ENCODE assay signal across 16 cellular contexts in genomic region chr6:56399672-56400263, GRCh38.
DNase-seq lines count a peak whose midpoint lies in the region; ATAC-seq, FAIRE-seq and TF ChIP-seq lines count a peak whose summit lies in the region.
"Had no signal": no experiment of that assay in that cellular context is flagged by ENCODE, and none has a peak within 500 bp of the region (broad histone marks: within the 10 kb centered on the region; RNA-seq: fewer than 3 reads in every experiment).

No MANE protein-coding gene starts in this region.

- H3K9me3 ChIP-seq in kidney (ENCODE audit: control insufficient read depth in 1 of 2, low read length in 2 of 2) (no peaks in the 10 kb centered on the region), uterus (no peaks in the 10 kb centered on the region)
- H3K9me3 ChIP-seq: esophagus squamous epithelium had no signal

- no peak for TF ChIP-seq POLR2A in uterus (IDR thresholded peaks at IDR 0.05)

- no peak overlapping the region for H3K4me3 Mint-ChIP-seq in natural killer cell treated with Interleukin-12 subunit alpha and Interleukin-12 subunit beta and Interleukin-15 and Interleukin-18, amount 100 ng/mL, for 72 hours
- H3K4me3 Mint-ChIP-seq: CD4-positive, alpha-beta T cell had no signal

- H3K9me3 Mint-ChIP-seq in natural killer cell treated with Interleukin-12 subunit alpha and Interleukin-12 subunit beta and Interleukin-15 and Interleukin-18, amount 100 ng/mL, for 72 hours: peaks cover 3% of the 10 kb centered on the region

- ATAC-seq in GM21717 (IDR thresholded peaks at IDR 0.05; ENCODE audit: unreplicated experiment): no peak
- ATAC-seq in natural killer cell treated with Interleukin-12 subunit alpha and Interleukin-12 subunit beta and Interleukin-15 and Interleukin-18, amount 100 ng/mL, for 72 hours: no peak

- H3K4me3 ChIP-seq in kidney (ENCODE audit: low read length in 2 of 2) (peak overlapping the region; percentile 28 to 37), uterus (no peak overlapping the region)
- H3K4me3 ChIP-seq: coronary artery, esophagus squamous epithelium had no signal

- H3K27me3 Mint-ChIP-seq in natural killer cell treated with Interleukin-12 subunit alpha and Interleukin-12 subunit beta and Interleukin-15 and Interleukin-18, amount 100 ng/mL, for 72 hours: no peaks in the 10 kb centered on the region
- H3K27me3 Mint-ChIP-seq: CD4-positive, alpha-beta T cell had no signal

- intact Hi-C loops in kidney (cut with DNase I): no loop called here
- intact Hi-C loops in uterus (cut with DNase I; ENCODE audit: low total_unique reads): no loop called here

- H3K36me3 ChIP-seq in kidney (ENCODE audit: control insufficient read depth in 1 of 2, insufficient read depth in 2 of 2, low read length in 2 of 2): no peaks in the 10 kb centered on the region
- no peaks in the 10 kb centered on the region for H3K36me3 ChIP-seq in uterus
- H3K36me3 ChIP-seq: esophagus squamous epithelium had no signal

- H3K4me1 Mint-ChIP-seq in natural killer cell treated with Interleukin-12 subunit alpha and Interleukin-12 subunit beta and Interleukin-15 and Interleukin-18, amount 100 ng/mL, for 72 hours (ENCODE audit: low read depth in 2 of 2): no peaks in the 10 kb centered on the region

- no peak overlapping the region for H3K27ac Mint-ChIP-seq in natural killer cell treated with Interleukin-12 subunit alpha and Interleukin-12 subunit beta and Interleukin-15 and Interleukin-18, amount 100 ng/mL, for 72 hours
- H3K27ac Mint-ChIP-seq: CD4-positive, alpha-beta T cell had no signal

- H3K9ac ChIP-seq in kidney (ENCODE audit: low read length in 2 of 2): no peak overlapping the region

- DNase-seq in NCI-H1092 (lab: John Stamatoyannopoulos, UW) (peak; percentile 9), NCI-H526 treated with DMSO at 0.1 percent for 48 hours (lab: John Stamatoyannopoulos, UW) (peak; percentile 76), kidney (no peak), uterus (no peak), activated T-cell treated with anti-CD3 and anti-CD28 coated beads for 4 hours (no peak)
- no peak for DNase-seq in activated CD8-positive, alpha-beta memory T cell treated with anti-CD3 and anti-CD28 coated beads for 24 hours
- no peak for DNase-seq in natural killer cell treated with Interleukin-12 subunit alpha and Interleukin-12 subunit beta and Interleukin-15 and Interleukin-18, amount 100 ng/mL, for 72 hours (ENCODE audit: low spot score)
- DNase-seq: activated CD4-positive, alpha-beta T cell treated with anti-CD3 and anti-CD28 coated beads for 4 hours; amygdala; CD4-positive, alpha-beta T cell; esophagus squamous epithelium; GOT3; KBM-7; T-helper 2 cell had no signal

- H3K4me1 ChIP-seq in kidney (ENCODE audit: control insufficient read depth in 1 of 2, insufficient read depth in 1 of 2, low read depth in 1 of 2, low read length in 2 of 2) (peaks cover 0 to 10% of the 10 kb centered on the region in 2 donors), uterus (peaks cover 8 to 15% of the 10 kb centered on the region in 2 donors)
- H3K4me1 ChIP-seq: esophagus squamous epithelium had no signal

- H3K27ac ChIP-seq in kidney (ENCODE audit: low read depth in 2 of 2, low read length in 2 of 2): peak overlapping the region; percentile 68 to 80
- peak overlapping the region; percentile 13 to 30 for H3K27ac ChIP-seq in uterus
- H3K27ac ChIP-seq: coronary artery, esophagus squamous epithelium had no signal

- FAIRE-seq in kidney (lab: Jason Lieb, UNC): peak; percentile 86

- no peaks in the 10 kb centered on the region for H3K36me3 Mint-ChIP-seq in natural killer cell treated with Interleukin-12 subunit alpha and Interleukin-12 subunit beta and Interleukin-15 and Interleukin-18, amount 100 ng/mL, for 72 hours

- TF ChIP-seq CTCF in kidney (IDR thresholded peaks at IDR 0.05; ENCODE audit: borderline replicate concordance, extremely low read depth, insufficient read depth) (no peak), uterus (IDR thresholded peaks at IDR 0.05) (no peak)

- H3K27me3 ChIP-seq in uterus: no peaks in the 10 kb centered on the region
- H3K27me3 ChIP-seq: esophagus squamous epithelium had no signal

Comparison
In these comparisons a context has a peak if more than half of its experiments do, and no peak if none do; other contexts are left out.
1. DNase-seq: peak in NCI-H1092 (single experiment) and NCI-H526 treated with DMSO at 0.1 percent for 48 hours (single experiment); none in kidney (single experiment), uterus (0 of 2), activated T-cell treated with anti-CD3 and anti-CD28 coated beads for 4 hours (single experiment), activated CD8-positive, alpha-beta memory T cell treated with anti-CD3 and anti-CD28 coated beads for 24 hours (single experiment) and natural killer cell treated with Interleukin-12 subunit alpha and Interleukin-12 subunit beta and Interleukin-15 and Interleukin-18, amount 100 ng/mL, for 72 hours (single experiment).
2. H3K4me3 ChIP-seq: peak in kidney (2 of 2); none in uterus (0 of 2).